Comparison of ENCODE assay signal across 1 cellular context in the genomic region with DNA sequence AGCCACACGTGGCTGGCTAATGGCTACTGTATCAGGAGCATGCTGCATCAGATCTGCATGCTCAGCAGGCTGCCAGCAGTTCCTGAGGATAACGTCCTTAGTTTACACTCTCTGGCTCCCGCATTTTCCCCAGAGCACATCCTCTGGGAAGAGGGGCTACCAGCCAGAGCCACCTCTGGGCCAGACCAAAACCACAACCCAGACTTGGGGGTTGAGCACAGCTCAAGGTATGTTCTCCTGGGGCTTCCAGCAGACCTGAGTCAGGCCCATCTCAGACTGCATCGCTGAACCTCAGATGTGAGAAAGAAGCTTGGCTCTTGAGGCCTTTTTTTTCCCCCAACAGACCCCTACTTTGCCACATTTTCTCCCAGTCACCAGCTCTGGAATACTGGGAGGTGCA.
TF ChIP-seq lines count a peak whose summit lies in the region.

No MANE protein-coding gene starts in this region.

TF ChIP-seq in GM23338, 12 proteins besides CTCF, POLR2A, EP300 and RAD21 (continued from another document):
- TF ChIP-seq, protein P1, sequence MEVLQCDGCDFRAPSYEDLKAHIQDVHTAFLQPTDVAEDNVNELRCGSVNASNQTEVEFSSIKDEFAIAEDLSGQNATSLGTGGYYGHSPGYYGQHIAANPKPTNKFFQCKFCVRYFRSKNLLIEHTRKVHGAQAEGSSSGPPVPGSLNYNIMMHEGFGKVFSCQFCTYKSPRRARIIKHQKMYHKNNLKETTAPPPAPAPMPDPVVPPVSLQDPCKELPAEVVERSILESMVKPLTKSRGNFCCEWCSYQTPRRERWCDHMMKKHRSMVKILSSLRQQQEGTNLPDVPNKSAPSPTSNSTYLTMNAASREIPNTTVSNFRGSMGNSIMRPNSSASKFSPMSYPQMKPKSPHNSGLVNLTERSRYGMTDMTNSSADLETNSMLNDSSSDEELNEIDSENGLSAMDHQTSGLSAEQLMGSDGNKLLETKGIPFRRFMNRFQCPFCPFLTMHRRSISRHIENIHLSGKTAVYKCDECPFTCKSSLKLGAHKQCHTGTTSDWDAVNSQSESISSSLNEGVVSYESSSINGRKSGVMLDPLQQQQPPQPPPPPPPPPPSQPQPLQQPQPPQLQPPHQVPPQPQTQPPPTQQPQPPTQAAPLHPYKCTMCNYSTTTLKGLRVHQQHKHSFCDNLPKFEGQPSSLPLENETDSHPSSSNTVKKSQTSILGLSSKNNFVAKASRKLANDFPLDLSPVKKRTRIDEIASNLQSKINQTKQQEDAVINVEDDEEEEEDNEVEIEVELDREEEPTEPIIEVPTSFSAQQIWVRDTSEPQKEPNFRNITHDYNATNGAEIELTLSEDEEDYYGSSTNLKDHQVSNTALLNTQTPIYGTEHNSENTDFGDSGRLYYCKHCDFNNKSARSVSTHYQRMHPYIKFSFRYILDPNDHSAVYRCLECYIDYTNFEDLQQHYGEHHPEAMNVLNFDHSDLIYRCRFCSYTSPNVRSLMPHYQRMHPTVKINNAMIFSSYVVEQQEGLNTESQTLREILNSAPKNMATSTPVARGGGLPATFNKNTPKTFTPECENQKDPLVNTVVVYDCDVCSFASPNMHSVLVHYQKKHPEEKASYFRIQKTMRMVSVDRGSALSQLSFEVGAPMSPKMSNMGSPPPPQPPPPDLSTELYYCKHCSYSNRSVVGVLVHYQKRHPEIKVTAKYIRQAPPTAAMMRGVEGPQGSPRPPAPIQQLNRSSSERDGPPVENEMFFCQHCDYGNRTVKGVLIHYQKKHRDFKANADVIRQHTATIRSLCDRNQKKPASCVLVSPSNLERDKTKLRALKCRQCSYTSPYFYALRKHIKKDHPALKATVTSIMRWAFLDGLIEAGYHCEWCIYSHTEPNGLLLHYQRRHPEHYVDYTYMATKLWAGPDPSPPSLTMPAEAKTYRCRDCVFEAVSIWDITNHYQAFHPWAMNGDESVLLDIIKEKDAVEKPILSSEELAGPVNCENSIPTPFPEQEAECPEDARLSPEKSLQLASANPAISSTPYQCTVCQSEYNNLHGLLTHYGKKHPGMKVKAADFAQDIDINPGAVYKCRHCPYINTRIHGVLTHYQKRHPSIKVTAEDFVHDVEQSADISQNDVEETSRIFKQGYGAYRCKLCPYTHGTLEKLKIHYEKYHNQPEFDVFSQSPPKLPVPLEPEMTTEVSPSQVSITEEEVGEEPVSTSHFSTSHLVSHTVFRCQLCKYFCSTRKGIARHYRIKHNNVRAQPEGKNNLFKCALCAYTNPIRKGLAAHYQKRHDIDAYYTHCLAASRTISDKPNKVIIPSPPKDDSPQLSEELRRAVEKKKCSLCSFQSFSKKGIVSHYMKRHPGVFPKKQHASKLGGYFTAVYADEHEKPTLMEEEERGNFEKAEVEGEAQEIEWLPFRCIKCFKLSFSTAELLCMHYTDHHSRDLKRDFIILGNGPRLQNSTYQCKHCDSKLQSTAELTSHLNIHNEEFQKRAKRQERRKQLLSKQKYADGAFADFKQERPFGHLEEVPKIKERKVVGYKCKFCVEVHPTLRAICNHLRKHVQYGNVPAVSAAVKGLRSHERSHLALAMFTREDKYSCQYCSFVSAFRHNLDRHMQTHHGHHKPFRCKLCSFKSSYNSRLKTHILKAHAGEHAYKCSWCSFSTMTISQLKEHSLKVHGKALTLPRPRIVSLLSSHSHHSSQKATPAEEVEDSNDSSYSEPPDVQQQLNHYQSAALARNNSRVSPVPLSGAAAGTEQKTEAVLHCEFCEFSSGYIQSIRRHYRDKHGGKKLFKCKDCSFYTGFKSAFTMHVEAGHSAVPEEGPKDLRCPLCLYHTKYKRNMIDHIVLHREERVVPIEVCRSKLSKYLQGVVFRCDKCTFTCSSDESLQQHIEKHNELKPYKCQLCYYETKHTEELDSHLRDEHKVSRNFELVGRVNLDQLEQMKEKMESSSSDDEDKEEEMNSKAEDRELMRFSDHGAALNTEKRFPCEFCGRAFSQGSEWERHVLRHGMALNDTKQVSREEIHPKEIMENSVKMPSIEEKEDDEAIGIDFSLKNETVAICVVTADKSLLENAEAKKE (CRISPR knock-in tag; IDR thresholded peaks at IDR 0.05), result no peak
- TF ChIP-seq POLR2AphosphoS5 (IDR thresholded peaks at IDR 0.05; ENCODE audit: low read depth) (no peak), ZNF114 (CRISPR knock-in tag; IDR thresholded peaks at IDR 0.05) (no peak)
